ENCODE assay signal across 14 cellular contexts in the genomic region with DNA sequence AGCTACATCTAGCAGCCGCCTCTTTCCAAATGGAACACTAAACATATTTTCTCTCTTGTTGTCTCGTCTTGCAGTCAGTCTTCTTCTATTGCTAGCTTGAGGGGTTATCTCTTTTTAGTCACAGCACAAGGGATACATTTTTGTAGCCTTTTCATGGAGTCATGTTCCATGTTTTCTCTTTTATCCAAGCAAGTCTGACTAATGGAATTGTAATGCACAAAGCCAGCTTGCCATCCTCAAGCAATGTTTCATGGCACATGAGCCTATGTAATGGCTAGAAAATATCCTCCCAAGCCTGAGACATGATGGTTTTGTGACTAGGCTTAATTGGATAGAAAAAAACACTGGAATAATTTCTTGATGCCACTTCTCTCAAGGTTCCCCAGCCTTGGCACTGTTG.
"Had no signal": no experiment of that assay in that cellular context is flagged by ENCODE, and none has a peak within 500 bp of the region (broad histone marks: within the 10 kb centered on the region; RNA-seq: fewer than 3 reads in every experiment).

No MANE protein-coding gene starts in this region.

- H3K4me3 ChIP-seq: breast epithelium, tibial artery had no signal

- H3K27ac Mint-ChIP-seq: activated CD4-positive, alpha-beta T cell treated with anti-CD3 and anti-CD28 coated beads, Interleukin-2, amount 10 ng/mL, durations not matched to agents 7 days and 5 days; activated naive CD4-positive, alpha-beta T cell treated with anti-CD3 and anti-CD28 coated beads for 36 hours; natural killer cell had no signal

- H3K4me1 Mint-ChIP-seq: activated CD4-positive, alpha-beta T cell treated with anti-CD3 and anti-CD28 coated beads, Interleukin-2, amount 10 ng/mL, durations not matched to agents 7 days and 5 days; natural killer cell had no signal

- H3K4me1 ChIP-seq: breast epithelium, tibial artery had no signal

- H3K9me3 Mint-ChIP-seq: activated CD4-positive, alpha-beta T cell treated with anti-CD3 and anti-CD28 coated beads, Interleukin-2, amount 10 ng/mL, durations not matched to agents 7 days and 5 days; activated naive CD4-positive, alpha-beta T cell treated with anti-CD3 and anti-CD28 coated beads for 36 hours had no signal

- H3K36me3 ChIP-seq: breast epithelium, neutrophil, tibial artery had no signal

- H3K36me3 Mint-ChIP-seq: natural killer cell had no signal

- H3K27me3 ChIP-seq: breast epithelium, neutrophil, tibial artery had no signal

- H3K27ac ChIP-seq: breast epithelium, neutrophil, tibial artery had no signal

- H3K27me3 Mint-ChIP-seq: activated CD4-positive, alpha-beta T cell treated with anti-CD3 and anti-CD28 coated beads, Interleukin-2, amount 10 ng/mL, durations not matched to agents 7 days and 5 days had no signal

- DNase-seq: activated CD4-positive, alpha-beta T cell treated with anti-CD3 and anti-CD28 coated beads, Interleukin-2, amount 10 ng/mL, durations not matched to agents 7 days and 5 days; activated CD8-positive, alpha-beta memory T cell treated with anti-CD3 and anti-CD28 coated beads, Interleukin-2, amount 50 U/mL, for 4 hours; activated naive CD4-positive, alpha-beta T cell treated with anti-CD3 and anti-CD28 coated beads for 36 hours; activated T-cell treated with anti-CD3 and anti-CD28 coated beads, Interleukin-2, amount 50 U/mL, for 4 hours; effector CD4-positive, alpha-beta T cell; mesendoderm; natural killer cell; posterior cingulate gyrus; stimulated activated CD8-positive, alpha-beta memory T cell treated with anti-CD3 and anti-CD28 coated beads, Interleukin-4, amount 100 ng/mL, for 48 hours; stimulated activated naive CD4-positive, alpha-beta T cell treated with Interleukin-2 at 50 U/mL for 16 hours; T1000 had no signal

- H3K4me3 Mint-ChIP-seq: activated CD4-positive, alpha-beta T cell treated with anti-CD3 and anti-CD28 coated beads, Interleukin-2, amount 10 ng/mL, durations not matched to agents 7 days and 5 days; activated naive CD4-positive, alpha-beta T cell treated with anti-CD3 and anti-CD28 coated beads for 36 hours; activated T-cell treated with anti-CD3 and anti-CD28 coated beads, Interleukin-2, amount 50 U/mL, for 4 hours; natural killer cell had no signal

- H3K9me3 ChIP-seq: breast epithelium, neutrophil, tibial artery had no signal
